ENCODE assay signal across 8 cellular contexts in genomic region chr7:12067156-12067831, GRCh38.
DNase-seq lines count a peak whose midpoint lies in the region; ATAC-seq and TF ChIP-seq lines count a peak whose summit lies in the region.

No MANE protein-coding gene starts in this region.

- BruUV-seq in PC-9 (replicated peaks; lab: Mats Ljungman, UMichigan): TSS peak; percentile 98

- no peak overlapping the region for H3K9ac ChIP-seq in HUES48 (ENCODE audit: low read depth, low read length)

- CTCF ChIA-PET in PC-9 (lab: Charles Lee): interaction anchor here (1.3 kb wide), 1 partner anchor 143 kb away, joined by 5 read pairs; no protein-coding TSS in a partner anchor

- peaks cover 21% of the 10 kb centered on the region for H3F3A ChIP-seq in PC-9 (ENCODE audit: insufficient read depth, low read depth)

- no peak overlapping the region for H3K4me3 ChIP-seq in HUES48 (ENCODE audit: low read depth, low read length)
- no peak overlapping the region for H3K4me3 ChIP-seq in PC-9
- H3K4me3 ChIP-seq in psoas muscle: no peak overlapping the region

- DNase-seq in Caki2 (ENCODE audit: low read depth) (peak; percentile 73), PC-9 (peak in 1 of 2 experiments; percentile 72), activated T-helper 1 cell treated with Interleukin-2 at 50 U/mL for 16 hours (ENCODE audit: low read depth) (peak; percentile 28), foreskin keratinocyte (peak in 1 of 2 donors; percentile 47), psoas muscle (no peak), middle frontal gyrus (ENCODE audit: extremely low spot score, low spot score) (no peak)

- H3K27me3 ChIP-seq in HUES48 (ENCODE audit: control insufficient read depth, insufficient read depth, low read length) (no peaks in the 10 kb centered on the region), PC-9 (ENCODE audit: insufficient read depth, low read depth) (no peaks in the 10 kb centered on the region), foreskin keratinocyte (no peaks in the 10 kb centered on the region), psoas muscle (ENCODE audit: insufficient read depth in 3 of 3, low read length in 2 of 3) (no peaks in the 10 kb centered on the region)

- no peaks in the 10 kb centered on the region for H3K9me3 ChIP-seq in HUES48 (ENCODE audit: control insufficient read depth, insufficient read depth, low read length)
- peaks cover 17% of the 10 kb centered on the region for H3K9me3 ChIP-seq in PC-9 (ENCODE audit: insufficient read depth, low read depth)
- no peaks in the 10 kb centered on the region for H3K9me3 ChIP-seq in psoas muscle

- WGBS in psoas muscle, 3 donors: 79 to 84% (median 81%) methylated on average over 13 of the region's 13 CpGs

- in situ Hi-C loops in Caki2 (cut with HindIII; ENCODE audit: low pct_unique_long_range_greater_than_20kb, low sequenced_read_pairs): no loop called here

- peak overlapping the region; percentile 47; the same call in 1 of the 2 replicates for H3K4me2 ChIP-seq in PC-9

- H3K9me2 ChIP-seq in PC-9 (ENCODE audit: insufficient read depth): no peaks in the 10 kb centered on the region

- ATAC-seq in GM19455 (IDR thresholded peaks at IDR 0.05; ENCODE audit: unreplicated experiment): peak; percentile 85
- ATAC-seq in foreskin keratinocyte: peak; percentile 27
- peak in 3 of 4 donors; percentile 45 to 54 (median 50) for ATAC-seq in psoas muscle

- H2AFZ ChIP-seq in PC-9: peak overlapping the region; percentile 64; the same call in 1 of the 2 replicates

- intact Hi-C loops in PC-9 (cut with micrococcal nuclease; ENCODE audit: unreplicated experiment) (loop anchor here (1.0 to 10.0 kb wide), 6 partner anchors 144 to 640 kb away; partner anchors contain the start of gene TMEM106B), psoas muscle (cut with DNase I) (loop anchor here (5.0 kb wide), 2 partner anchors 255 to 430 kb away; no protein-coding TSS in a partner anchor)

- no peaks in the 10 kb centered on the region for H4K20me1 ChIP-seq in PC-9 (ENCODE audit: insufficient read depth)

- TF ChIP-seq CTCF in PC-9 (conservative IDR thresholded peaks at IDR 0.05) (peak; percentile 61), foreskin keratinocyte (conservative IDR thresholded peaks at IDR 0.05) (peak; percentile 74), psoas muscle (IDR thresholded peaks at IDR 0.05) (peak; percentile 46)

- H3K36me3 ChIP-seq in HUES48 (ENCODE audit: control insufficient read depth, insufficient read depth, low read length) (no peaks in the 10 kb centered on the region), PC-9 (ENCODE audit: low read depth) (no peaks in the 10 kb centered on the region), psoas muscle (ENCODE audit: insufficient read depth in 1 of 2, low read depth in 1 of 2) (no peaks in the 10 kb centered on the region)

- no peaks in the 10 kb centered on the region for H3K79me2 ChIP-seq in PC-9 (ENCODE audit: low read depth)

- H3K27ac ChIP-seq in HUES48 (ENCODE audit: low read depth, low read length): peak overlapping the region; percentile 70
- peak overlapping the region; percentile 99 for H3K27ac ChIP-seq in PC-9
- no peak overlapping the region for H3K27ac ChIP-seq in foreskin keratinocyte
- no peak overlapping the region for H3K27ac ChIP-seq in psoas muscle

- H3K4me1 ChIP-seq in HUES48 (ENCODE audit: control insufficient read depth, insufficient read depth, low read length): peaks cover 15% of the 10 kb centered on the region
- peaks cover 23% of the 10 kb centered on the region for H3K4me1 ChIP-seq in PC-9 (replicated peaks; ENCODE audit: insufficient read depth)
- no peaks in the 10 kb centered on the region for H3K4me1 ChIP-seq in foreskin keratinocyte
- H3K4me1 ChIP-seq in psoas muscle: no peaks in the 10 kb centered on the region

- POLR2A ChIA-PET in PC-9 (lab: Charles Lee; ENCODE audit: unreplicated experiment): interaction anchor here (0.6 kb wide), 1 partner anchor 72 kb away, joined by 4 read pairs; no protein-coding TSS in a partner anchor

Comparison
In these comparisons a context has a peak if more than half of its experiments do, and no peak if none do; other contexts are left out.
1. DNase-seq: peak in Caki2 (single experiment) and activated T-helper 1 cell treated with Interleukin-2 at 50 U/mL for 16 hours (single experiment); none in psoas muscle (0 of 2) and middle frontal gyrus (single experiment).
2. ATAC-seq: peak in every context shown above with its lines; median percentile 85 in GM19455; 50 in psoas muscle; 27 in foreskin keratinocyte.
3. H3K27ac ChIP-seq: peak in HUES48 (single experiment) and PC-9 (single experiment); none in foreskin keratinocyte (single experiment) and psoas muscle (single experiment).
4. Peak in every context shown above with its lines, with median percentiles within 50 percentile points of each other: CTCF ChIP-seq.